ENCODE assay signal across 9 cellular contexts in the genomic region with DNA sequence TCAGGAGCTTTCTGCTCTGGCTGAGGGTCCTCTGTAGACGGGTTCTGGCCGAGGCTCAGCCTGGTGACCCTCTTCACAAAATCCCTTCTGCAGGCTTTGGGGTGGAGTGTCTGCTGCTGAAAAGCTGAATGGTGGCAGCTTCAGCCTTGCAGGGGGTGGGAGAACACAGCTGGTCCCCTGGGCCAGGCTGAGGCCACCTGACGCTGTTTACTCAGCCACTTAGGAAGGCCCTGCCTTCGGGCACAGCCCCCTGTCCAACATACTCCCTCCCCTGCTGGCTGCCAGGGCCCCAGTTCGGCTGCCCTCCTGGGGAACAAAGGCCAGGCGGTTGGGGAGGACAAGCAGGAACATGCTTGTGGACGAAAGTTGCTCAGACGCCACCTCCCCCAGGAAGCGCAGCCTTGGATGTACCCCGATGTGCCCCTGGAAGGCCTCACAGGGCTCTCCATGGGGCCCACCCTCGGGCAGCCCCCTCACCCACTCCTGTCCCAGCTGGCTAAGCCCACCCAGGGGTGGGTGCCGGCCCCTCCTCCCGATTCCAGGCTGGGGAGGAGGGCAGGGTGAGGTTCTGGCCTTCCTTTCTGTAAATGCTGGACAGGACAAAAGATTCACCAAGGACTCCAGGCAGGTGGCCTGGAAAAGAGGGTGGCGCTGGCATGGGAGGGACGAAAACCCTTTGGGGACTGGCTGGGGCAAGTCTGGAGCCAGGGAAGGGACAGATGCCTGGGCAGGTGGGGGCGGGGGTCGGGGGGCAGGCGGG. TPM values are rescaled to one million over a fixed set of nuclear protein-coding genes. Genes with fewer than 3 reads are reported as not detected.
DNase-seq lines count a peak whose midpoint lies in the region; ATAC-seq and TF ChIP-seq lines count a peak whose summit lies in the region.
"Had no signal": no experiment of that assay in that cellular context is flagged by ENCODE, and none has a peak within 500 bp of the region (broad histone marks: within the 10 kb centered on the region; RNA-seq: fewer than 3 reads in every experiment).

A gene (minus strand): TSS at position 130 of the 760 bp plus-strand sequence. CDS start 271 bp downstream, outside the sequence.

- no peaks in the 10 kb centered on the region for H4K20me1 ChIP-seq in osteoblast (ENCODE audit: insufficient read depth, low read length)

- H3K27me3 Mint-ChIP-seq in Calu3 (ENCODE audit: unreplicated experiment) (no peaks in the 10 kb centered on the region), endodermal cell (ENCODE audit: insufficient read depth) (peaks cover 7% of the 10 kb centered on the region)
- H3K27me3 Mint-ChIP-seq in activated T-cell treated with anti-CD3 and anti-CD28 coated beads, Interleukin-2, amount 50 U/mL, for 24 hours = peaks cover 37% of the 10 kb centered on the region

- H3K36me3 Mint-ChIP-seq in Calu3 (ENCODE audit: insufficient read depth, unreplicated experiment) = peaks cover 14% of the 10 kb centered on the region
- no peaks in the 10 kb centered on the region for H3K36me3 Mint-ChIP-seq in endodermal cell (ENCODE audit: low read depth)
- H3K36me3 Mint-ChIP-seq in activated T-cell treated with anti-CD3 and anti-CD28 coated beads, Interleukin-2, amount 50 U/mL, for 24 hours (ENCODE audit: low read depth) = no peaks in the 10 kb centered on the region

- H3K36me3 ChIP-seq in endodermal cell (ENCODE audit: control insufficient read depth, insufficient read depth, low read length) = no peaks in the 10 kb centered on the region
- no peaks in the 10 kb centered on the region for H3K36me3 ChIP-seq in osteoblast (ENCODE audit: insufficient read depth, low read length)

- H3K4me1 ChIP-seq in endodermal cell (ENCODE audit: control insufficient read depth, insufficient read depth, low read length) (peaks cover 13% of the 10 kb centered on the region), osteoblast (ENCODE audit: insufficient read depth, low read length) (peaks cover 7% of the 10 kb centered on the region)
- H3K4me1 ChIP-seq: parathyroid adenoma had no signal

- H3K9me3 Mint-ChIP-seq in Calu3 (ENCODE audit: low read depth, unreplicated experiment) (no peaks in the 10 kb centered on the region), endodermal cell (no peaks in the 10 kb centered on the region)
- no peaks in the 10 kb centered on the region for H3K9me3 Mint-ChIP-seq in activated T-cell treated with anti-CD3 and anti-CD28 coated beads, Interleukin-2, amount 50 U/mL, for 24 hours

- H3K4me3 Mint-ChIP-seq in Calu3 (ENCODE audit: low read depth, unreplicated experiment) (peak within 1 kb of the TSS; percentile 47), endodermal cell (peak within 1 kb of the TSS; percentile 23)
- no peak within 1 kb of the TSS for H3K4me3 Mint-ChIP-seq in activated T-cell treated with anti-CD3 and anti-CD28 coated beads, Interleukin-2, amount 50 U/mL, for 24 hours

- CTCF ChIA-PET in Calu3 (lab: Charles Lee) = no interaction called here

- H3K27ac ChIP-seq in endodermal cell (ENCODE audit: low read depth, low read length) (peak within 1 kb of the TSS; percentile 41), osteoblast (ENCODE audit: low read depth, low read length) (no peak within 1 kb of the TSS)

- no TSS peak for BruUV-seq in Calu3 (replicated peaks; lab: Mats Ljungman, UMichigan)

- H3K27ac Mint-ChIP-seq in Calu3 (ENCODE audit: unreplicated experiment) = no peak within 1 kb of the TSS
- H3K27ac Mint-ChIP-seq in endodermal cell = peak within 1 kb of the TSS; percentile 86
- no peak within 1 kb of the TSS for H3K27ac Mint-ChIP-seq in activated T-cell treated with anti-CD3 and anti-CD28 coated beads, Interleukin-2, amount 50 U/mL, for 24 hours

- no peak within 1 kb of the TSS for H2AFZ ChIP-seq in osteoblast (ENCODE audit: low read length)
- H2AFZ ChIP-seq: parathyroid adenoma had no signal

- H3K9me3 ChIP-seq in endodermal cell (ENCODE audit: control insufficient read depth, low read length) = no peaks in the 10 kb centered on the region
- no peaks in the 10 kb centered on the region for H3K9me3 ChIP-seq in osteoblast (ENCODE audit: low read depth, low read length)

- no peak for DNase-seq in Calu3
- peak; percentile 86 for DNase-seq in NCI-H2171 treated with DMSO at 0.1 percent for 48 hours (lab: John Stamatoyannopoulos, UW)
- peak; percentile 62 for DNase-seq in endodermal cell
- peak; percentile 76 for DNase-seq in osteoblast (ENCODE audit: insufficient read length, low spot score, missing footprints)
- no peak for DNase-seq in cortex of kidney (lab: John Stamatoyannopoulos, UW)
- DNase-seq in COLO829 (ENCODE audit: low spot score) = no peak
- DNase-seq in activated T-cell treated with anti-CD3 and anti-CD28 coated beads, Interleukin-2, amount 50 U/mL, for 24 hours = no peak

- no peak for ATAC-seq in HG02798 (IDR thresholded peaks at IDR 0.05; ENCODE audit: poor library complexity, unreplicated experiment)

- intact Hi-C loops in Calu3 (cut with micrococcal nuclease; ENCODE audit: unreplicated experiment) = no loop called here

- H3K9ac ChIP-seq in endodermal cell (ENCODE audit: extremely low read depth, low read length, poor library complexity, severe bottlenecking) = no peak within 1 kb of the TSS
- H3K9ac ChIP-seq: parathyroid adenoma had no signal

- H3K27me3 ChIP-seq in endodermal cell (ENCODE audit: control insufficient read depth, insufficient read depth, low read length, poor library complexity, severe bottlenecking) = no peaks in the 10 kb centered on the region
- no peaks in the 10 kb centered on the region for H3K27me3 ChIP-seq in osteoblast (ENCODE audit: insufficient read depth, low read length)

- H3K4me1 Mint-ChIP-seq in Calu3 (ENCODE audit: low read depth, unreplicated experiment) (peaks cover 7% of the 10 kb centered on the region), endodermal cell (peaks cover 13% of the 10 kb centered on the region)
- peaks cover 17% of the 10 kb centered on the region for H3K4me1 Mint-ChIP-seq in activated T-cell treated with anti-CD3 and anti-CD28 coated beads, Interleukin-2, amount 50 U/mL, for 24 hours (ENCODE audit: low read depth)

- 80 to 87% methylated on average over 6 to 18 of the region's 18 CpGs for WGBS in endodermal cell (ENCODE audit: insufficient coverage in 1 of 2, insufficient read length in 1 of 2), 2 experiments

- TF ChIP-seq CTCF in Calu3 (IDR thresholded peaks at IDR 0.05; ENCODE audit: unreplicated experiment) (no peak), endodermal cell (conservative IDR thresholded peaks at IDR 0.05) (no peak), osteoblast (IDR thresholded peaks at IDR 0.05; ENCODE audit: extremely low read depth, low read depth, low read length) (no peak)

- no peak within 1 kb of the TSS for H3K4me3 ChIP-seq in endodermal cell (ENCODE audit: low read length)
- H3K4me3 ChIP-seq in osteoblast (ENCODE audit: insufficient read depth, low read length) = peak within 1 kb of the TSS; percentile 43

- H3K4me2 ChIP-seq in osteoblast (ENCODE audit: insufficient read depth, low read length) = peak within 1 kb of the TSS; percentile 48

- H3K79me2 ChIP-seq in osteoblast (ENCODE audit: insufficient read depth, low read length) = no peaks in the 10 kb centered on the region
- H3K79me2 ChIP-seq: parathyroid adenoma had no signal

RNA-seq across cellular contexts. Expression of the gene that starts here (rescaled TPM):
- not detected in 2 replicates for total RNA-seq in Calu3 (2022)
- total RNA-seq in endodermal cell = 1 to 10 TPM; 1.6 TPM
- 0.78 TPM for polyA plus RNA-seq in endodermal cell (2013, experiment 1 of 2)
- polyA plus RNA-seq in endodermal cell (2013, experiment 2 of 2) = 1.7 TPM
- 1.2 and 1.8 TPM in 2 replicates for total RNA-seq in osteoblast

Comparison
In these comparisons a context has a peak if more than half of its experiments do, and no peak if none do; other contexts are left out.
1. DNase-seq: peak in NCI-H2171 treated with DMSO at 0.1 percent for 48 hours (single experiment), endodermal cell (single experiment) and osteoblast (single experiment); none in Calu3 (single experiment), cortex of kidney (single experiment), COLO829 (single experiment) and activated T-cell treated with anti-CD3 and anti-CD28 coated beads, Interleukin-2, amount 50 U/mL, for 24 hours (single experiment).